ENCODE assay signal across 11 cellular contexts in the genomic region with DNA sequence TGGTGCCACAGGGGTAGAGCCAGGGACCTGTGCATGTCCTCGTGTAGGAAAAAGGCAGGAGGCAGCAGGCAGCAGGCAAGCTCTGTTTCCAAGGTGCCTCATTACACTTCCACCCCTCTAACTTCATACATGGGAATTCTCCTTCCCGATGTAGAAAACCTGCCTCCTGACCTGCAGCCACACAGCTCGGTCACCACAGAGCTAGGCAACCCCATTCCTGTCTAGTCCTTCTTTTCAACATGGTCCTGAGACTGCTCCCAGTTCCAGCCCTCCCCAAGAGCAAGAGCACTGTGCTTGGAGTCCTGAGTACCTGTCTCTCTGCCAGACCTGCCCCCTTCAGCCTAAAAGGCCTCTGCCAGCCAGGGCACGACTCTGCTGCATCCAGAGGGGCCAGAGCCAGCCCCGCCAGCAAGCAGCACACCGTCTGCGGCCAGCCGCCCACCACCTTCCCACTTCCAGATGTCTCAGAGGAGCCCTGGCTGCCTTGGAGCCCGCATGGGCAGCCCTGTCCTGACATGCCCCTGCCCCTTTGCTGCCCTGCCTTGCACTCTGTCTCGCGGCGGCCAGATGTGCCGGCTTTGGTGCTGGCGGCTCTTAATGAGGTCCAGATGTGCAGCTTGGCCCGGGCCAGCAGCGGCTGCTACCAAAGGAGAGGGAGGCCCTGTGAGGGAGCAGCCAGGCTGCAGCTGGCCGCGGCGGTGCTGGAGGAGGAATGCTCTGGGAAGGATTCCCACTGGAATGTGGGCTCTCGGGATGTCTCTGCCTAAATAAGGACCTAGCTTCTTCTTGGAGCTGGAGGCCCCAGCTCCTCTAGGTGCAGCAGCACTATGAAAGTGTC.
DNase-seq lines count a peak whose midpoint lies in the region; ATAC-seq and TF ChIP-seq lines count a peak whose summit lies in the region.
"Had no signal": no experiment of that assay in that cellular context is flagged by ENCODE, and none has a peak within 500 bp of the region (broad histone marks: within the 10 kb centered on the region; RNA-seq: fewer than 3 reads in every experiment).

No MANE protein-coding gene starts in this region.

- no peak overlapping the region for H3K27ac ChIP-seq in prostate gland

- DNase-seq in DMS 273 treated with DMSO at 0.1 percent for 48 hours (lab: John Stamatoyannopoulos, UW): peak; percentile 86
- peak; percentile 69 for DNase-seq in astrocyte of the cerebellum (ENCODE audit: low read depth)
- DNase-seq in left cardiac atrium: peak; percentile 78
- peak; percentile 14 for DNase-seq in prostate gland (ENCODE audit: low spot score)
- no peak for DNase-seq in NOMO-1 treated with DMSO at 0.1 percent for 48 hours (lab: John Stamatoyannopoulos, UW; ENCODE audit: unreplicated experiment)
- no peak for DNase-seq in progenitor cell of endocrine pancreas (ENCODE audit: low spot score, unreplicated experiment)
- no peak for DNase-seq in D341Med (ENCODE audit: low spot score)
- DNase-seq in activated naive CD4-positive, alpha-beta T cell treated with anti-CD3 and anti-CD28 coated beads for 36 hours: no peak
- DNase-seq: Calu3; OCI-M1; stimulated activated CD4-positive, alpha-beta T cell treated with anti-CD3 and anti-CD28 coated beads, Interleukin-4, amount 100 ng/mL, for 24 hours had no signal

- H3K9me3 Mint-ChIP-seq in progenitor cell of endocrine pancreas (ENCODE audit: low read depth): no peaks in the 10 kb centered on the region
- H3K9me3 Mint-ChIP-seq in activated naive CD4-positive, alpha-beta T cell treated with anti-CD3 and anti-CD28 coated beads for 36 hours: peaks cover 4% of the 10 kb centered on the region

- no peaks in the 10 kb centered on the region for H3K4me1 ChIP-seq in prostate gland (replicated peaks)

- no peak overlapping the region for H3K27ac Mint-ChIP-seq in progenitor cell of endocrine pancreas
- H3K27ac Mint-ChIP-seq in activated naive CD4-positive, alpha-beta T cell treated with anti-CD3 and anti-CD28 coated beads for 36 hours: no peak overlapping the region

- no peak for TF ChIP-seq CTCF in astrocyte of the cerebellum (IDR thresholded peaks at IDR 0.05; ENCODE audit: low read depth, low read length, missing control alignments)
- TF ChIP-seq CTCF in prostate gland (IDR thresholded peaks at IDR 0.05): no peak
- no peak for TF ChIP-seq CTCF in progenitor cell of endocrine pancreas (IDR thresholded peaks at IDR 0.05; ENCODE audit: unreplicated experiment)

- ATAC-seq in left cardiac atrium: peak; percentile 90 to 91

- no peaks in the 10 kb centered on the region for H3K36me3 Mint-ChIP-seq in progenitor cell of endocrine pancreas (ENCODE audit: insufficient read depth)
- H3K36me3 Mint-ChIP-seq in activated naive CD4-positive, alpha-beta T cell treated with anti-CD3 and anti-CD28 coated beads for 36 hours (ENCODE audit: low read depth): no peaks in the 10 kb centered on the region

- TF ChIP-seq POLR2A in prostate gland (IDR thresholded peaks at IDR 0.05): no peak

- no peaks in the 10 kb centered on the region for H3K9me3 ChIP-seq in prostate gland

- CTCF ChIA-PET in activated naive CD4-positive, alpha-beta T cell treated with anti-CD3 and anti-CD28 coated beads for 36 hours (lab: Charles Lee): no interaction called here

- H3K4me3 Mint-ChIP-seq in progenitor cell of endocrine pancreas (ENCODE audit: low read depth): no peak overlapping the region
- no peak overlapping the region for H3K4me3 Mint-ChIP-seq in activated naive CD4-positive, alpha-beta T cell treated with anti-CD3 and anti-CD28 coated beads for 36 hours

- intact Hi-C loops in left cardiac atrium (cut with DNase I) (no loop called here), prostate gland (cut with DNase I) (no loop called here)
- intact Hi-C loops in activated naive CD4-positive, alpha-beta T cell treated with anti-CD3 and anti-CD28 coated beads for 36 hours (cut with micrococcal nuclease): no loop called here

- H3K27me3 ChIP-seq in prostate gland (replicated peaks; ENCODE audit: insufficient read depth): no peaks in the 10 kb centered on the region

- no peaks in the 10 kb centered on the region for H3K4me1 Mint-ChIP-seq in progenitor cell of endocrine pancreas (ENCODE audit: low read depth)
- H3K4me1 Mint-ChIP-seq in activated naive CD4-positive, alpha-beta T cell treated with anti-CD3 and anti-CD28 coated beads for 36 hours (ENCODE audit: low read depth): peaks cover under 1% of the 10 kb centered on the region

- WGBS in prostate gland: 17% methylated on average over 20 of the region's 20 CpGs

- H3K36me3 ChIP-seq in prostate gland: no peaks in the 10 kb centered on the region

- in situ Hi-C loops in astrocyte of the cerebellum (cut with HindIII; ENCODE audit: low sequenced_read_pairs): no loop called here

- no peaks in the 10 kb centered on the region for H3K27me3 Mint-ChIP-seq in progenitor cell of endocrine pancreas
- H3K27me3 Mint-ChIP-seq in activated naive CD4-positive, alpha-beta T cell treated with anti-CD3 and anti-CD28 coated beads for 36 hours (ENCODE audit: low read depth): no peaks in the 10 kb centered on the region

- H3K4me3 ChIP-seq in astrocyte of the cerebellum (ENCODE audit: low read depth, low read length) (no peak overlapping the region), prostate gland (no peak overlapping the region)

Comparison
In these comparisons a context has a peak if more than half of its experiments do, and no peak if none do; other contexts are left out.
1. DNase-seq: peak in DMS 273 treated with DMSO at 0.1 percent for 48 hours (single experiment), astrocyte of the cerebellum (single experiment), left cardiac atrium (single experiment) and prostate gland (single experiment); none in NOMO-1 treated with DMSO at 0.1 percent for 48 hours (single experiment), progenitor cell of endocrine pancreas (single experiment), D341Med (single experiment) and activated naive CD4-positive, alpha-beta T cell treated with anti-CD3 and anti-CD28 coated beads for 36 hours (single experiment).